16 cellular contexts compared by ENCODE assay signal in the genomic region with DNA sequence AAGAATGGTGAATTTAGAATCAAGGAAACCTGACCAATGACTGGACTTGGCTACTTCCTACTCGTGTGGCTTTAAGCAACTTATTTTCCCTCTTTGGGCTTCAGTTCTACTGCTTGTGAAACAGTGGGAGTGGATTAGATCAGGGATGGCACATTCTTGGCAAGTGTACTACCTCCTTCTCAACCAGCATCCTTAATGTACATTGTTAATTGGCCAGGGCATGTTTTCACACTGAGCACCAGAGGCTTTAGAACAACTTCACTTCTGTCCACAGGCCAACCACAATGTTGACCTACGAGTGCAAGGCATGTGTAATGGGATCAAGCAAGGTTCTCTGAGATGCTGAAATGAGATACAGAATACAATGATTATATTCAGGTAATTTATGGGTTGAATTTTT.
"Had no signal": no experiment of that assay in that cellular context is flagged by ENCODE, and none has a peak within 500 bp of the region (broad histone marks: within the 10 kb centered on the region; RNA-seq: fewer than 3 reads in every experiment).

No MANE protein-coding gene starts in this region.

- H3K4me1 Mint-ChIP-seq: stimulated activated naive B cell treated with anti-CD40 and anti-IgM and Interleukin-4, amounts not matched to agents 10 μg/mL and 1 μg/mL and 100 μg/mL, for 72 hours; T-helper 17 cell had no signal

- H3K9me3 Mint-ChIP-seq: activated naive CD4-positive, alpha-beta T cell treated with anti-CD3 and anti-CD28 coated beads, Interleukin-2, amount 50 U/mL, for 72 hours; stimulated activated naive B cell treated with anti-CD40 and anti-IgM and Interleukin-4, amounts not matched to agents 10 μg/mL and 1 μg/mL and 100 μg/mL, for 72 hours; type B pancreatic cell had no signal

- H3K36me3 ChIP-seq: esophagus muscularis mucosa, gastroesophageal sphincter, right atrium auricular region, spleen, suprapubic skin had no signal

- H3K4me1 ChIP-seq: gastroesophageal sphincter, right atrium auricular region, spleen, suprapubic skin had no signal

- H3K9me3 ChIP-seq: esophagus muscularis mucosa, gastroesophageal sphincter, right atrium auricular region, spleen, suprapubic skin had no signal

- H3K27ac Mint-ChIP-seq: activated naive CD4-positive, alpha-beta T cell treated with anti-CD3 and anti-CD28 coated beads, Interleukin-2, amount 50 U/mL, for 72 hours; mesothelial cell of epicardium; stimulated activated naive B cell treated with anti-CD40 and anti-IgM and Interleukin-4, amounts not matched to agents 10 μg/mL and 1 μg/mL and 100 μg/mL, for 72 hours; T-helper 17 cell; type B pancreatic cell had no signal

- H3K27ac ChIP-seq: esophagus muscularis mucosa, gastroesophageal sphincter, right atrium auricular region, suprapubic skin had no signal

- ATAC-seq: activated CD4-positive, CD25-positive, alpha-beta regulatory T cell treated with anti-CD3 and anti-CD28 coated beads, Interleukin-2, amount 50 U/mL, for 24 hours; activated naive CD4-positive, alpha-beta T cell treated with anti-CD3 and anti-CD28 coated beads, Interleukin-2, amount 50 U/mL, for 72 hours; gastroesophageal sphincter; stimulated activated naive B cell treated with anti-CD40 and anti-IgM and Interleukin-4, amounts not matched to agents 10 μg/mL and 1 μg/mL and 100 μg/mL, for 72 hours; T-helper 17 cell had no signal

- H3K27me3 ChIP-seq: esophagus muscularis mucosa, gastroesophageal sphincter, right atrium auricular region, spleen, suprapubic skin had no signal

- H3K36me3 Mint-ChIP-seq: activated naive CD4-positive, alpha-beta T cell treated with anti-CD3 and anti-CD28 coated beads, Interleukin-2, amount 50 U/mL, for 72 hours; mesothelial cell of epicardium; stimulated activated naive B cell treated with anti-CD40 and anti-IgM and Interleukin-4, amounts not matched to agents 10 μg/mL and 1 μg/mL and 100 μg/mL, for 72 hours; type B pancreatic cell had no signal

- H3K4me3 ChIP-seq: esophagus muscularis mucosa, gastroesophageal sphincter, right atrium auricular region, spleen, suprapubic skin had no signal

- H3K4me3 Mint-ChIP-seq: mesothelial cell of epicardium; stimulated activated naive B cell treated with anti-CD40 and anti-IgM and Interleukin-4, amounts not matched to agents 10 μg/mL and 1 μg/mL and 100 μg/mL, for 72 hours; T-helper 17 cell; type B pancreatic cell had no signal

- DNase-seq: activated T-cell treated with anti-CD3 and anti-CD28 coated beads, Interleukin-2, amount 50 U/mL, for 1 hour; hippocampal formation; kidney glomerular epithelial cell; posterior cingulate gyrus; spleen; stimulated activated CD4-positive, alpha-beta T cell treated with anti-CD3 and anti-CD28 coated beads, Interleukin-1b, Interleukin-23, amount 100 ng/mL, for 48 hours; stimulated activated naive B cell treated with anti-CD40 and anti-IgM and Interleukin-4, amounts not matched to agents 10 μg/mL and 1 μg/mL and 100 μg/mL, for 72 hours; T-helper 17 cell had no signal
